In the genomic region with DNA sequence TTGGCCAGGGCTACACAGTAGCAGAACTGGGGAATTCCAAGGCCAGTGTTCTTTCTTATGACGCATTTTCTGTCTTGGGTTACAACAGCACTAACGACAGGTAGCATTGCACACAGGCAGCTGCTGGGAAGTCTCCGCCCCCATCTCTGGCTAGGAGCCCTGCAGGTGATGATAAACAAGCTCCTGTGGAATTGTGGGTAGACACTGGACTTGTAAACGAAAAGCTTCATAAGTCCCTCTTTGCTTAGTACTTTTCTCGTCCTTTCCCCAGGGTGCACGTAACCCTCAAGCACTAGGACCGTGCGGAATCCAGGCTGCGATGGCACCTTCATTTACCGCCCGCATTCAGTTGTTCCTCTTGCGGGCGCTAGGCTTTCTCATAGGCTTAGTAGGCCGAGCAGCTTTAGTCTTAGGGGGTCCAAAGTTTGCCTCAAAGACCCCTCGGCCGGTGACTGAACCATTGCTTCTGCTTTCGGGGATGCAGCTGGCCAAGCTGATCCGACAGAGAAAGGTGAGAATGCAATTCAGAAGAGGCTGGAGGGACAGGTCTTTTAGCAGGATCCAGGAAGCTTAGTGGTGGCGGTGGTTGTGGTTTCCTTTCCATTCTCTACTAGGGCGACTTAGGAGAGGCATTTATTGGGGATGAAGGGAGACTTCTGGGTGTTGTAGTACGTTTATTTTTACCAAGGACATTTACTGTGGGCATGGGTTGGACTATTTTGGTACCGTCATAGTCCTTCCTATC, we compare ENCODE assay signal across 9 cellular contexts. TPM values are rescaled to one million over a fixed set of nuclear protein-coding genes. Genes with fewer than 3 reads are reported as not detected.
A peak's percentile ranks its signal among the peaks of the same experiment; 100 is the strongest.
DNase-seq lines count a peak whose midpoint lies in the region; ATAC-seq and TF ChIP-seq lines count a peak whose summit lies in the region.
"Had no signal": no experiment of that assay in that cellular context is flagged by ENCODE, and none has a peak within 500 bp of the region (broad histone marks: within the 10 kb centered on the region; RNA-seq: fewer than 3 reads in every experiment).

FAAH2 (plus strand) TSS at position 200 of the 745 bp plus-strand sequence; CDS start at position 320, 120 bp downstream.

- H3K27ac ChIP-seq in KOPT-K1 (ENCODE audit: low read depth, low read length, poor library complexity, severe bottlenecking), result peak within 1 kb of the TSS; percentile 72
- no peak within 1 kb of the TSS for H3K27ac ChIP-seq in mammary epithelial cell (ENCODE audit: insufficient read depth, low read depth, low read length)
- H3K27ac ChIP-seq in mucosa of rectum (ENCODE audit: low read depth in 2 of 2, low read length in 2 of 2), result peak within 1 kb of the TSS; percentile 74 to 80
- no peak within 1 kb of the TSS for H3K27ac ChIP-seq in testis

- H3K4me3 ChIP-seq in mammary epithelial cell (replicated peaks in 1 of 3; ENCODE audit: insufficient read depth in 1 of 3, low read depth in 2 of 3, low read length in 3 of 3), result peak within 1 kb of the TSS; percentile 15 to 40 (median 33)
- H3K4me3 ChIP-seq in mucosa of rectum (ENCODE audit: low read length in 2 of 2), result peak within 1 kb of the TSS; percentile 66 to 69
- peak within 1 kb of the TSS in 1 of 2 donors; percentile 36 for H3K4me3 ChIP-seq in testis

- no peak within 1 kb of the TSS for H3K9ac ChIP-seq in mammary epithelial cell (ENCODE audit: insufficient read depth, low read length)
- peak within 1 kb of the TSS; percentile 54 to 58 for H3K9ac ChIP-seq in mucosa of rectum (ENCODE audit: low read depth in 1 of 2, low read length in 2 of 2)

- DNase-seq in G401 (ENCODE audit: low spot score), result peak; percentile 78
- peak; percentile 40 to 62 (median 54) for DNase-seq in T-helper 17 cell
- peak; percentile 86 for DNase-seq in mammary epithelial cell
- peak; percentile 20 for DNase-seq in testis
- DNase-seq in HFFc6, result no peak

- H3K4me2 ChIP-seq in mammary epithelial cell (ENCODE audit: insufficient read depth, low read depth, low read length), result peak within 1 kb of the TSS; percentile 37

- H3K36me3 Mint-ChIP-seq in T-helper 17 cell (ENCODE audit: low read depth) (peaks cover 2% of the 10 kb centered on the region), HFFc6 (ENCODE audit: low read depth) (no peaks in the 10 kb centered on the region)

- H2AFZ ChIP-seq in mammary epithelial cell (ENCODE audit: low read depth, low read length), result peak within 1 kb of the TSS; percentile 90

- no TSS peak for BruUV-seq in mammary epithelial cell (replicated peaks; lab: Mats Ljungman, UMichigan)

- H3K9me3 Mint-ChIP-seq in HFFc6, result no peaks in the 10 kb centered on the region

- in situ Hi-C loops in G401 (cut with HindIII; ENCODE audit: low sequenced_read_pairs), result no loop called here
- in situ Hi-C loops in mammary epithelial cell (cut with MboI; ENCODE audit: low sequenced_read_pairs in 2 of 2), result no loop called here

- TF ChIP-seq CTCF in mammary epithelial cell (conservative IDR thresholded peaks at IDR 0.05 in 1 of 2, IDR thresholded peaks at IDR 0.05 in 1 of 2; ENCODE audit: extremely low read depth in 1 of 2, insufficient read depth in 1 of 2, low read depth in 1 of 2, low read length in 2 of 2) (peak in 1 of 2 donors; percentile 10), testis (IDR thresholded peaks at IDR 0.05) (no peak), HFFc6 (IDR thresholded peaks at IDR 0.05) (no peak)

- no peaks in the 10 kb centered on the region for H3K4me1 ChIP-seq in mammary epithelial cell (ENCODE audit: insufficient read depth, low read length)
- no peaks in the 10 kb centered on the region for H3K4me1 ChIP-seq in mucosa of rectum (ENCODE audit: control insufficient read depth in 2 of 2, insufficient read depth in 2 of 2, low read length in 2 of 2)
- no peaks in the 10 kb centered on the region for H3K4me1 ChIP-seq in testis

- H3K4me1 Mint-ChIP-seq in T-helper 17 cell (peaks cover 24% of the 10 kb centered on the region), HFFc6 (ENCODE audit: low read depth) (no peaks in the 10 kb centered on the region)

- 19% methylated on average over 18 of the region's 22 CpGs for WGBS in mammary epithelial cell (ENCODE audit: low coverage, missing lambda C conversion rate)
- WGBS in testis, 2 donors, result 4% methylated on average over 15 to 22 of the region's 22 CpGs

- CTCF ChIA-PET in mammary epithelial cell (lab: Charles Lee; ENCODE audit: low non-redundant PET), result interaction anchor here (0.6 kb wide), 1 partner anchor 28 kb away, joined by 4 read pairs; no protein-coding TSS in a partner anchor

- H3K9me3 ChIP-seq in KOPT-K1 (ENCODE audit: insufficient read depth, low read length, poor library complexity, severe bottlenecking) (no peaks in the 10 kb centered on the region), T-helper 17 cell (ENCODE audit: control insufficient read depth, low read length, poor library complexity, severe bottlenecking) (no peaks in the 10 kb centered on the region), mammary epithelial cell (replicated peaks; ENCODE audit: insufficient read depth, low read length) (peaks cover 3% of the 10 kb centered on the region), mucosa of rectum (ENCODE audit: control insufficient read depth in 2 of 2, low read length in 2 of 2) (no peaks in the 10 kb centered on the region), testis (no peaks in the 10 kb centered on the region)

- H3K4me3 Mint-ChIP-seq in T-helper 17 cell, result peak within 1 kb of the TSS; percentile 90
- no peak within 1 kb of the TSS for H3K4me3 Mint-ChIP-seq in HFFc6

- H3K27ac Mint-ChIP-seq in T-helper 17 cell, result peak within 1 kb of the TSS; percentile 98
- H3K27ac Mint-ChIP-seq in HFFc6, result no peak within 1 kb of the TSS

- H3K27me3 ChIP-seq in mammary epithelial cell (ENCODE audit: insufficient read depth, low read length) (no peaks in the 10 kb centered on the region), mucosa of rectum (ENCODE audit: control insufficient read depth in 2 of 2, insufficient read depth in 2 of 2, low read length in 2 of 2) (no peaks in the 10 kb centered on the region), testis (no peaks in the 10 kb centered on the region)

- TF ChIP-seq POLR2A in testis (IDR thresholded peaks at IDR 0.05), result no peak

- peak; percentile 86 for ATAC-seq in GM21717 (IDR thresholded peaks at IDR 0.05; ENCODE audit: unreplicated experiment)
- ATAC-seq in T-helper 17 cell, result peak; percentile 90

- intact Hi-C loops in mammary epithelial cell (cut with micrococcal nuclease) (no loop called here), testis (cut with DNase I; ENCODE audit: low total_unique reads) (no loop called here)

- H4K20me1 ChIP-seq in mammary epithelial cell (ENCODE audit: insufficient read depth, low read length), result no peaks in the 10 kb centered on the region

- dilution Hi-C loops in mammary epithelial cell (cut with HindIII; ENCODE audit: low sequenced_read_pairs), result no loop called here

- H3K36me3 ChIP-seq in KOPT-K1 (ENCODE audit: insufficient read depth, low read length) (no peaks in the 10 kb centered on the region), mammary epithelial cell (ENCODE audit: insufficient read depth, low read length) (no peaks in the 10 kb centered on the region), mucosa of rectum (ENCODE audit: control insufficient read depth in 2 of 2, insufficient read depth in 2 of 2, low read length in 2 of 2) (no peaks in the 10 kb centered on the region), testis (ENCODE audit: low read depth, missing control alignments) (no peaks in the 10 kb centered on the region)

- H3K27me3 Mint-ChIP-seq in T-helper 17 cell, result no peaks in the 10 kb centered on the region
- peaks cover 2% of the 10 kb centered on the region; the same call in 1 of the 2 replicates for H3K27me3 Mint-ChIP-seq in HFFc6 (ENCODE audit: insufficient read depth)

- no peaks in the 10 kb centered on the region for H3K79me2 ChIP-seq in mammary epithelial cell (ENCODE audit: insufficient read depth, low read length)

RNA-seq across cellular contexts. Expression of gene FAAH2, which starts in this region (rescaled TPM):
- not detected in 2 replicates for total RNA-seq in G401 (2014; rRNA removed; shearing (Covaris generic))
- total RNA-seq in T-helper 17 cell (10 to 100 TPM in 1 of 2 donors, 1 to 10 TPM in 1; 8.2 to 11.8 TPM), mammary epithelial cell (under 1 TPM; 0.49 to 0.83 TPM), testis (1 to 10 TPM; 1.7 to 5.1 TPM)
- polyA plus RNA-seq in mammary epithelial cell (0.23 TPM), testis (ENCODE audit: insufficient read depth, low read depth, low replicate concordance) (0.51 TPM)
- polyA minus RNA-seq in mammary epithelial cell, result 2.9 TPM
- total RNA-seq in HFFc6 (2021; fragmentation: NEBNext Ultra II Directional; extraction: Animal tissue kit (Norgen Biotek cat#: 25700)), result not detected
- total RNA-seq: HT1080 had no signal

Comparison
In these comparisons a context has a peak if more than half of its experiments do, and no peak if none do; other contexts are left out.
1. Peak in DNase-seq in G401; RNA of the gene not detected or under 1 TPM.
2. H3K27ac ChIP-seq: peak in KOPT-K1 (single experiment) and mucosa of rectum (2 of 2); none in mammary epithelial cell (single experiment) and testis (0 of 2).